In the genomic region with DNA sequence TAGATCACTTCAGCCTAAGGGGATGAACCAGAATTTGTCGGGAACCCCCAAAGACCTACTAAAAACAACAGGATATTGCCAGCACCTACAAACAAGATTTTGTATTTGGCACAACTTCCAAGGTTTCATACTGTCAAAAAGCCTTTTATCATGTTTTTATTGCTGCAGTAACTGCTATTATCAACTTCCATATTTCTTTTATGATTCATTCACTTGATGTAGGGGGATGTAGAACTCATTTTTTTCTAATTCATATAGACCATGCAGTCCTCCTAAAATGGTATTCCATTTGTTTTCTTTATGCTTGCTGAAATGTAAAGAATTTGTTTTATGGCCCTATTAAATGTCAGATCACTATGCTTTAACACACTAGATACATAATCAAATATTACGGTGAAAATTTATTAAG, we compare ENCODE assay signal across 23 cellular contexts. TPM values are rescaled to one million over a fixed set of nuclear protein-coding genes. Genes with fewer than 3 reads are reported as not detected.
DNase-seq lines count a peak whose midpoint lies in the region; ATAC-seq and TF ChIP-seq lines count a peak whose summit lies in the region.
"Had no signal": no experiment of that assay in that cellular context is flagged by ENCODE, and none has a peak within 500 bp of the region (broad histone marks: within the 10 kb centered on the region; RNA-seq: fewer than 3 reads in every experiment).

No MANE protein-coding gene starts in this region.

- no peak overlapping the region for H3K18ac ChIP-seq in IMR-90 (ENCODE audit: low read depth, low read length)

- TF ChIP-seq RAD21 in IMR-90 (IDR thresholded peaks at IDR 0.05; ENCODE audit: low read length), result no peak

- no peak overlapping the region for H3K56ac ChIP-seq in IMR-90 (ENCODE audit: extremely low read depth, insufficient read depth, low read length)

- in situ Hi-C loops in IMR-90 (cut with MboI; ENCODE audit: low sequenced_read_pairs), result no loop called here

- H2AFZ ChIP-seq in IMR-90 (replicated peaks; ENCODE audit: low read length, poor library complexity), result no peak overlapping the region

- no peak overlapping the region for H3K4me3 Mint-ChIP-seq in osteocyte (ENCODE audit: unreplicated experiment)
- H3K4me3 Mint-ChIP-seq: CD4-positive, alpha-beta T cell had no signal

- H3K27me3 Mint-ChIP-seq in osteocyte (ENCODE audit: unreplicated experiment), result no peaks in the 10 kb centered on the region

- TF ChIP-seq POLR2A in IMR-90 (IDR thresholded peaks at IDR 0.05; ENCODE audit: low read depth, low read length) (no peak), esophagus squamous epithelium (IDR thresholded peaks at IDR 0.05) (no peak)

- DNase-seq in ELR (ENCODE audit: low read depth) (peak; percentile 17), IMR-90 (no peak), SW480 (ENCODE audit: low spot score) (peak; percentile 57), osteocyte (ENCODE audit: extremely low spot score, unreplicated experiment) (no peak), esophagus squamous epithelium (lab: John Stamatoyannopoulos, UW) (no peak), left ventricle myocardium inferior (no peak)
- no peak for DNase-seq in stimulated activated naive CD8-positive, alpha-beta T cell treated with anti-CD3 and anti-CD28 coated beads, Interleukin-15, Interleukin-2, amounts not matched to agents 100 U/mL and 50 U/mL, for 24 hours
- DNase-seq: ACHN; CD4-positive, alpha-beta T cell; COR-L47; GF-D8; KBM-7; NCI-H1092 treated with DMSO at 0.1 percent for 48 hours; NCI-H1436 treated with DMSO at 0.1 percent for 48 hours; NCI-H2029; NCI-H2171 treated with DMSO at 0.1 percent for 48 hours; NCI-H446; NCI-H526; OCI-M1; Right ventricle myocardium superior had no signal

- H3K79me1 ChIP-seq in IMR-90 (ENCODE audit: low read depth in 1 of 2, low read length in 2 of 2), result peaks cover 0 to 9% of the 10 kb centered on the region in 2 experiments; a peak in 1 of 4 replicates

- H3K9me1 ChIP-seq in IMR-90 (ENCODE audit: insufficient read depth, low read length), result 0 out of 2 replicates have a peak, but pooled peaks cover 3% of the 10 kb centered on the region

- H4K20me1 ChIP-seq in IMR-90 (ENCODE audit: insufficient read depth, low read length), result no peaks in the 10 kb centered on the region
- H4K20me1 ChIP-seq: BLaER1 had no signal

- no peak for TF ChIP-seq CTCF in IMR-90 (conservative IDR thresholded peaks at IDR 0.05; ENCODE audit: low read depth, low read length)
- TF ChIP-seq CTCF in osteocyte (IDR thresholded peaks at IDR 0.05), result no peak
- TF ChIP-seq CTCF in esophagus squamous epithelium (IDR thresholded peaks at IDR 0.05), result no peak
- TF ChIP-seq CTCF in left ventricle myocardium inferior (IDR thresholded peaks at IDR 0.05; ENCODE audit: borderline replicate concordance), result no peak

- H3K9me3 ChIP-seq in IMR-90 (ENCODE audit: control insufficient read depth, insufficient read depth, low read length) (no peaks in the 10 kb centered on the region), esophagus squamous epithelium (no peaks in the 10 kb centered on the region), left ventricle myocardium inferior (replicated peaks) (no peaks in the 10 kb centered on the region)

- H2BK20ac ChIP-seq in IMR-90 (ENCODE audit: low read depth, low read length), result 0 out of 2 replicates have a peak overlapping the region, but pooled peaks have one; percentile 72

- peak overlapping the region; percentile 39; the same call in 1 of the 2 replicates for H4K5ac ChIP-seq in IMR-90 (ENCODE audit: low read depth, low read length)

- H4K8ac ChIP-seq in IMR-90 (ENCODE audit: low read depth in 2 of 2, low read length in 2 of 2), result peak overlapping the region in 1 of 2 experiments; percentile 60; a peak in 2 of 4 replicates

- H3K9ac ChIP-seq in IMR-90 (ENCODE audit: low read depth, low read length), result no peak overlapping the region
- H3K9ac ChIP-seq: BLaER1 had no signal

- no CpG with 5 or more reads among the region's 2 CpGs for WGBS in IMR-90 (ENCODE audit: extremely low coverage in 2 of 2, insufficient read length in 1 of 2), 2 experiments
- WGBS in esophagus squamous epithelium, 2 donors, result 65 to 85% methylated on average over 2 of the region's 2 CpGs

- no peak overlapping the region for H3K23ac ChIP-seq in IMR-90 (ENCODE audit: low read depth, low read length)

- H3K27ac ChIP-seq in IMR-90 (ENCODE audit: insufficient read depth, low read length) (no peak overlapping the region), esophagus squamous epithelium (no peak overlapping the region), left ventricle myocardium inferior (replicated peaks) (no peak overlapping the region)
- H3K27ac ChIP-seq: BLaER1 had no signal

- ATAC-seq in IMR-90 (ENCODE audit: low read depth), result no peak
- no peak for ATAC-seq in stimulated activated naive CD8-positive, alpha-beta T cell treated with anti-CD3 and anti-CD28 coated beads, Interleukin-15, Interleukin-2, amounts not matched to agents 100 U/mL and 50 U/mL, for 24 hours

- H3K9me3 Mint-ChIP-seq in osteocyte (ENCODE audit: unreplicated experiment), result no peaks in the 10 kb centered on the region
- H3K9me3 Mint-ChIP-seq: CD4-positive, alpha-beta T cell had no signal

- H3K4me1 ChIP-seq in IMR-90 (ENCODE audit: control insufficient read depth, insufficient read depth, low read length), result peaks cover 8% of the 10 kb centered on the region
- peaks cover 0 to 20% (median 0%) of the 10 kb centered on the region in 3 donors for H3K4me1 ChIP-seq in esophagus squamous epithelium
- H3K4me1 ChIP-seq in left ventricle myocardium inferior, result no peaks in the 10 kb centered on the region
- H3K4me1 ChIP-seq: BLaER1 had no signal

- H3K4me2 ChIP-seq in IMR-90 (ENCODE audit: low read depth, low read length), result no peak overlapping the region
- H3K4me2 ChIP-seq: BLaER1 had no signal

- H3K36me3 ChIP-seq in IMR-90 (ENCODE audit: control insufficient read depth, insufficient read depth, low read length), result peaks cover 3% of the 10 kb centered on the region
- H3K36me3 ChIP-seq in esophagus squamous epithelium, result no peaks in the 10 kb centered on the region
- H3K36me3 ChIP-seq in left ventricle myocardium inferior, result peaks cover 19% of the 10 kb centered on the region

- intact Hi-C loops in IMR-90 (cut with micrococcal nuclease), result no loop called here
- intact Hi-C loops in esophagus squamous epithelium (cut with DNase I), result no loop called here
- intact Hi-C loops in left ventricle myocardium inferior (cut with micrococcal nuclease), result no loop called here

- no peaks in the 10 kb centered on the region for H3K27me3 ChIP-seq in IMR-90 (ENCODE audit: control insufficient read depth, insufficient read depth, low read length)
- no peaks in the 10 kb centered on the region for H3K27me3 ChIP-seq in esophagus squamous epithelium
- no peaks in the 10 kb centered on the region for H3K27me3 ChIP-seq in left ventricle myocardium inferior (ENCODE audit: low read depth)
- H3K27me3 ChIP-seq: BLaER1 had no signal

- CTCF ChIA-PET in IMR-90 (lab: Yijun Ruan, JAX), result interaction anchor here (0.7 kb wide), 1 partner anchor 160 kb away, joined by 5 read pairs; no protein-coding TSS in a partner anchor

- no peak overlapping the region; the same call in 1 of the 2 replicates for H3K4ac ChIP-seq in IMR-90 (ENCODE audit: low read depth, low read length)

- POLR2A ChIA-PET in IMR-90 (lab: Charles Lee; ENCODE audit: unreplicated experiment), result no interaction called here

- H2BK5ac ChIP-seq in IMR-90 (ENCODE audit: low read depth, low read length, poor library complexity, severe bottlenecking), result peak overlapping the region; percentile 77

- no peak overlapping the region for H2AK9ac ChIP-seq in IMR-90 (replicated peaks; ENCODE audit: low read depth, low read length, poor library complexity)

- BruUV-seq in IMR-90 (replicated peaks; lab: Mats Ljungman, UMichigan), result no TSS peak

- H2BK120ac ChIP-seq in IMR-90 (ENCODE audit: low read depth, low read length), result no peak overlapping the region

- H3K36me3 Mint-ChIP-seq in osteocyte (ENCODE audit: unreplicated experiment), result peaks cover 2% of the 10 kb centered on the region

- H3K14ac ChIP-seq in IMR-90 (replicated peaks; ENCODE audit: low read depth, low read length), result no peak overlapping the region

- H2AK5ac ChIP-seq in IMR-90 (ENCODE audit: low read depth, low read length), result no peak overlapping the region

- no peak overlapping the region for H2BK15ac ChIP-seq in IMR-90 (ENCODE audit: low read depth, low read length)

- H3K4me1 Mint-ChIP-seq in osteocyte (ENCODE audit: unreplicated experiment), result peaks cover 53% of the 10 kb centered on the region

- H3K27ac Mint-ChIP-seq in osteocyte (ENCODE audit: unreplicated experiment), result peak overlapping the region; percentile 25
- H3K27ac Mint-ChIP-seq: CD4-positive, alpha-beta T cell had no signal

- no peak overlapping the region for H3K4me3 ChIP-seq in IMR-90 (ENCODE audit: insufficient read depth, low read depth, low read length)
- no peak overlapping the region for H3K4me3 ChIP-seq in esophagus squamous epithelium
- H3K4me3 ChIP-seq in left ventricle myocardium inferior, result no peak overlapping the region
- H3K4me3 ChIP-seq: BLaER1 had no signal

- dilution Hi-C loops in IMR-90 (cut with HindIII; ENCODE audit: low sequenced_read_pairs, unreplicated experiment), result no loop called here

- H4K91ac ChIP-seq in IMR-90 (ENCODE audit: insufficient read depth, low read depth, low read length), result 0 out of 2 replicates have a peak overlapping the region, but pooled peaks have one; percentile 25

TF ChIP-seq in IMR-90, 13 proteins besides CTCF, POLR2A, EP300 and RAD21 (continues in another document):
- no peak for TF ChIP-seq BHLHE40 (IDR thresholded peaks at IDR 0.05; ENCODE audit: low read depth, low read length)
- TF ChIP-seq MAZ (IDR thresholded peaks at IDR 0.05; ENCODE audit: borderline replicate concordance, low read depth, low read length), result no peak
- no peak for TF ChIP-seq SMC3 (IDR thresholded peaks at IDR 0.05; ENCODE audit: low read depth, low read length)
- TF ChIP-seq MAFK (IDR thresholded peaks at IDR 0.05; ENCODE audit: low read depth, low read length), result no peak
- TF ChIP-seq RFX5 (IDR thresholded peaks at IDR 0.05; ENCODE audit: low read depth, low read length), result no peak
- TF ChIP-seq RCOR1 (IDR thresholded peaks at IDR 0.05; ENCODE audit: insufficient replicate concordance, low read length), result no peak
- no peak for TF ChIP-seq MXI1 (IDR thresholded peaks at IDR 0.05; ENCODE audit: borderline replicate concordance, low read depth, low read length)
- TF ChIP-seq CHD1 (IDR thresholded peaks at IDR 0.05; ENCODE audit: low read depth, low read length), result no peak
- no peak for TF ChIP-seq NFE2L2 (IDR thresholded peaks at IDR 0.05; ENCODE audit: low read depth, low read length)

RNA-seq across cellular contexts. Expression of gene WNT16, which starts 30.0 kb away (rescaled TPM):
- total RNA-seq in IMR-90 (2012; rRNA removed), result 1.1 and 1.7 TPM in 2 replicates
- polyA plus RNA-seq in IMR-90 (2012; rRNA removed), result 0.68 and 0.95 TPM in 2 replicates
- polyA plus RNA-seq in IMR-90 (2012; cell fraction: cytosol; rRNA removed), result 0.22 and 0.25 TPM in 2 replicates
- 0.18 and 0.41 TPM in 2 replicates for polyA plus RNA-seq in IMR-90 (2012; cell fraction: nucleus; rRNA removed; ENCODE audit: low replicate concordance)
- 0.26 and 0.81 TPM in 2 replicates for total RNA-seq in osteocyte
- under 1 TPM in 3 of 4 donors, not detected in 1; 0.18 to 0.29 (median 0.19) TPM for total RNA-seq in esophagus squamous epithelium
- total RNA-seq in left ventricle myocardium inferior, result not detected
- total RNA-seq: CD4-positive, alpha-beta T cell; Right ventricle myocardium superior; RPMI7951; SK-MEL-5 had no signal

Comparison
In these comparisons a context has a peak if more than half of its experiments do, and no peak if none do; other contexts are left out.
1. DNase-seq: peak in ELR (single experiment) and SW480 (single experiment); none in IMR-90 (single experiment), osteocyte (single experiment), esophagus squamous epithelium (single experiment), left ventricle myocardium inferior (single experiment) and stimulated activated naive CD8-positive, alpha-beta T cell treated with anti-CD3 and anti-CD28 coated beads, Interleukin-15, Interleukin-2, amounts not matched to agents 100 U/mL and 50 U/mL, for 24 hours (single experiment).